Comparison of ENCODE assay signal across 1 cellular context in the genomic region with DNA sequence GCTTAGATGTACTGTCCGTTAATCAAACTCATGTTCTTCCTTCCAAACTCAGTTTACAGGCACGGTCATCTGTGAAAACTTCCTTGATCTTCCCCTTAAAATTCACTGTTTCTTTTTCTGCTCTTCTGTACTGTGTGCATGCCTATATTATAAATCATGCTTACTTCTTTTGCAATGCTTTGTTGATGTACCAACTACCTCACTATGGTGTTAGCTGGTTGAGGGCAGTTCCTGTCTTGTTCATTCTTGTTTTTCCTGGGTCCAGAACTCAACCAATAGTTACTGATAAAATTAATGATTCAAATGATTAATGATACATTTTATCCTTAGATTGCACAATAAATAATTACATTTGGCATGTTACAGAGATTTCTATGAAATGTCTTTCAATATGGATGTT.
TF ChIP-seq lines count a peak whose summit lies in the region.

No MANE protein-coding gene starts in this region.

TF ChIP-seq in K562, 482 proteins besides CTCF, POLR2A, EP300 and RAD21:
- TF ChIP-seq BACH1 (tag; IDR thresholded peaks at IDR 0.05) (no peak), CEBPG (CRISPR knock-in tag; IDR thresholded peaks at IDR 0.05) (no peak), CEBPG (tag; conservative IDR thresholded peaks at IDR 0.05 in 1 of 2, IDR thresholded peaks at IDR 0.05 in 1 of 2) (peak in 1 of 2 experiments; percentile 33; a peak in 1 of 4 replicates), CEBPB (tag; IDR thresholded peaks at IDR 0.05) (peak; percentile 21; the same call in 1 of the 2 replicates), TCFL5 (CRISPR knock-in tag; conservative IDR thresholded peaks at IDR 0.05) (no peak), FOXJ3 (CRISPR knock-in tag; IDR thresholded peaks at IDR 0.05) (no peak)
- TF ChIP-seq, protein P1, sequence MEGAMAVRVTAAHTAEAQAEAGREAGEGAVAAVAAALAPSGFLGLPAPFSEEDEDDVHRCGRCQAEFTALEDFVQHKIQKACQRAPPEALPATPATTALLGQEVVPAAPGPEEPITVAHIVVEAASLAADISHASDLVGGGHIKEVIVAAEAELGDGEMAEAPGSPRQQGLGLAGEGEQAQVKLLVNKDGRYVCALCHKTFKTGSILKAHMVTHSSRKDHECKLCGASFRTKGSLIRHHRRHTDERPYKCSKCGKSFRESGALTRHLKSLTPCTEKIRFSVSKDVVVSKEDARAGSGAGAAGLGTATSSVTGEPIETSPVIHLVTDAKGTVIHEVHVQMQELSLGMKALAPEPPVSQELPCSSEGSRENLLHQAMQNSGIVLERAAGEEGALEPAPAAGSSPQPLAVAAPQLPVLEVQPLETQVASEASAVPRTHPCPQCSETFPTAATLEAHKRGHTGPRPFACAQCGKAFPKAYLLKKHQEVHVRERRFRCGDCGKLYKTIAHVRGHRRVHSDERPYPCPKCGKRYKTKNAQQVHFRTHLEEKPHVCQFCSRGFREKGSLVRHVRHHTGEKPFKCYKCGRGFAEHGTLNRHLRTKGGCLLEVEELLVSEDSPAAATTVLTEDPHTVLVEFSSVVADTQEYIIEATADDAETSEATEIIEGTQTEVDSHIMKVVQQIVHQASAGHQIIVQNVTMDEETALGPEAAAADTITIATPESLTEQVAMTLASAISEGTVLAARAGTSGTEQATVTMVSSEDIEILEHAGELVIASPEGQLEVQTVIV (CRISPR knock-in tag; IDR thresholded peaks at IDR 0.05; ENCODE audit: borderline replicate concordance), result no peak
